8 cellular contexts compared by ENCODE assay signal in genomic region chr11:9264381-9265210, GRCh38. TPM values are rescaled to one million over a fixed set of nuclear protein-coding genes. Genes with fewer than 3 reads are reported as not detected.
DNase-seq lines count a peak whose midpoint lies in the region; TF ChIP-seq lines count a peak whose summit lies in the region.

No MANE protein-coding gene starts in this region.

- peak overlapping the region; percentile 66 for H4K8ac ChIP-seq in mesenchymal stem cell (ENCODE audit: low read length)

- H3K9me3 ChIP-seq in mesenchymal stem cell (ENCODE audit: control insufficient read depth, low read length) = no peaks in the 10 kb centered on the region

- no peaks in the 10 kb centered on the region for H3K79me1 ChIP-seq in mesenchymal stem cell (replicated peaks; ENCODE audit: low read length, poor library complexity, severe bottlenecking)

- no peaks in the 10 kb centered on the region for H3K36me3 ChIP-seq in mesenchymal stem cell (ENCODE audit: control insufficient read depth in 1 of 2, insufficient read depth in 2 of 2, low read depth in 1 of 2, low read length in 2 of 2)

- H2BK120ac ChIP-seq in mesenchymal stem cell (ENCODE audit: low read depth, low read length) = peak overlapping the region; percentile 86

- H3K4me3 ChIP-seq in mesenchymal stem cell (ENCODE audit: insufficient read depth in 1 of 2, low read depth in 1 of 2, low read length in 2 of 2) = peak overlapping the region; percentile 91 to 94

- H2BK12ac ChIP-seq in mesenchymal stem cell (ENCODE audit: low read length in 2 of 2) = peak overlapping the region in 1 of 2 experiments; percentile 52

- peak overlapping the region in 1 of 2 experiments; percentile 23 for H3K23ac ChIP-seq in mesenchymal stem cell (ENCODE audit: low read length in 2 of 2)

- H3K4me1 ChIP-seq in mesenchymal stem cell (ENCODE audit: control insufficient read depth, insufficient read depth, low read depth, low read length) = peaks cover 17% of the 10 kb centered on the region

- H3K14ac ChIP-seq in mesenchymal stem cell (ENCODE audit: low read length in 2 of 2) = peak overlapping the region; percentile 69 to 98

- H3K4me1 Mint-ChIP-seq in endothelial cell (ENCODE audit: unreplicated experiment) = peaks cover 26% of the 10 kb centered on the region

- peak overlapping the region; percentile 37 for H2BK5ac ChIP-seq in mesenchymal stem cell (ENCODE audit: low read depth, low read length, poor library complexity, severe bottlenecking)

- peak overlapping the region; percentile 45 for H3K27ac ChIP-seq in mesenchymal stem cell (ENCODE audit: low read length, poor library complexity, severe bottlenecking)

- H2AFZ ChIP-seq in mesenchymal stem cell (ENCODE audit: low read depth, low read length) = peak overlapping the region; percentile 77

- no peaks in the 10 kb centered on the region for H3K36me3 Mint-ChIP-seq in endothelial cell (ENCODE audit: low read depth, unreplicated experiment)

- peak overlapping the region; percentile 60 for H3K4me2 ChIP-seq in mesenchymal stem cell (ENCODE audit: low read length, poor library complexity, severe bottlenecking)

- peak overlapping the region; percentile 88 to 92 for H3K4ac ChIP-seq in mesenchymal stem cell (ENCODE audit: low read depth in 1 of 2, low read length in 2 of 2)

- H3K18ac ChIP-seq in mesenchymal stem cell (ENCODE audit: low read depth in 1 of 2, low read length in 2 of 2) = peak overlapping the region; percentile 86 to 90

- peaks cover 16% of the 10 kb centered on the region for H3K27me3 Mint-ChIP-seq in endothelial cell (ENCODE audit: unreplicated experiment)

- DNase-seq in ELR (ENCODE audit: low read depth) (peak; percentile 85), GOT3 (lab: John Stamatoyannopoulos, UW) (peak; percentile 9), M059J (ENCODE audit: low read depth) (peak; percentile 72), endothelial cell (ENCODE audit: low spot score) (peak; percentile 36), mesenchymal stem cell (peak; percentile 91), activated gamma-delta T cell treated with Interleukin-2 at 50 U/mL for 16 hours (no peak)
- DNase-seq in activated CD4-positive, alpha-beta T cell treated with anti-CD3 and anti-CD28 coated beads, Interleukin-2, amount 50 U/mL, for 4 hours = peak; percentile 14 to 24
- DNase-seq in stimulated activated naive CD4-positive, alpha-beta T cell treated with Interleukin-2 at 50 U/mL for 16 hours (lab: John Stamatoyannopoulos, UW) = peak; percentile 36

- no peaks in the 10 kb centered on the region for H3K27me3 ChIP-seq in mesenchymal stem cell (ENCODE audit: control insufficient read depth in 1 of 2, insufficient read depth in 1 of 2, low read length in 2 of 2)

- no peaks in the 10 kb centered on the region for H3K9me3 Mint-ChIP-seq in endothelial cell (ENCODE audit: unreplicated experiment)

- under 1% methylated on average over 42 of the region's 75 CpGs for WGBS in mesenchymal stem cell

- peak overlapping the region; percentile 52 for H4K91ac ChIP-seq in mesenchymal stem cell (ENCODE audit: low read length)

- H3K4me3 Mint-ChIP-seq in endothelial cell (ENCODE audit: unreplicated experiment) = peak overlapping the region; percentile 97

- no peak for TF ChIP-seq CTCF in endothelial cell (IDR thresholded peaks at IDR 0.05; ENCODE audit: unreplicated experiment)

- peak overlapping the region; percentile 76 for H3K27ac Mint-ChIP-seq in endothelial cell (ENCODE audit: unreplicated experiment)

- peak overlapping the region; percentile 94 for H2BK15ac ChIP-seq in mesenchymal stem cell (ENCODE audit: low read depth, poor library complexity, severe bottlenecking)

- H2AK5ac ChIP-seq in mesenchymal stem cell (ENCODE audit: low read length, severe bottlenecking) = no peak overlapping the region

- H3K9ac ChIP-seq in mesenchymal stem cell (ENCODE audit: low read length) = peak overlapping the region; percentile 99

RNA-seq across cellular contexts. Expression of gene DENND5A, which starts 0.6 kb away (rescaled TPM):
- 62.5 and 71.1 TPM in 2 replicates for total RNA-seq in M059J (2014; rRNA removed; shearing (Covaris generic))
- total RNA-seq in endothelial cell (ENCODE audit: unreplicated experiment) = 59.5 TPM
- polyA plus RNA-seq in mesenchymal stem cell (2013, experiment 1 of 2) = 55.3 TPM
- 56.6 TPM for polyA plus RNA-seq in mesenchymal stem cell (2013, experiment 2 of 2)

RNA-seq across cellular contexts. Expression of gene TMEM41B, which starts 49.8 kb away (rescaled TPM):
- total RNA-seq in M059J (2014; rRNA removed; shearing (Covaris generic)) = 84.6 and 108 TPM in 2 replicates
- 31.6 TPM for total RNA-seq in endothelial cell (ENCODE audit: unreplicated experiment)
- polyA plus RNA-seq in mesenchymal stem cell (2013, experiment 1 of 2) = 40.9 TPM
- 42.9 TPM for polyA plus RNA-seq in mesenchymal stem cell (2013, experiment 2 of 2)
